23 cellular contexts compared by ENCODE assay signal in the genomic region with DNA sequence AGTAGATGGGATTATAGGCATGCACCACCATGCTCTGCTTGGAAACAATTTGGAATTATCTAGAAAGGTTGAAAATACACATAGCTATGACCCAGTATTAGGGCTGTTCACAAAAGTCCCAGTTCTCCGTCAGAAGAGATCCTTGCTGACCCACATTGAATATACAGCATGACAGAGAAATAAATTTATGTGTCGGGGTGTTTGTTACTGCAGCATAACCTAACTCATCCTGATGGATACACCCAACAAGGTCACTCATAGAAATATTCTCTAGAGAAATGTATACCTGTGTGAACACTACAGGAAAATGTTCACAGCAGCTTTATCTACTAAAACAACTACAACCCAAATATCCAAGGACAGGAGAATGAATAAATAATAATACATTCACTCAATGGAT.
"Had no signal": no experiment of that assay in that cellular context is flagged by ENCODE, and none has a peak within 500 bp of the region (broad histone marks: within the 10 kb centered on the region; RNA-seq: fewer than 3 reads in every experiment).

No MANE protein-coding gene starts in this region.

- H3K4me1 ChIP-seq: SJCRH30 had no signal

- ATAC-seq: Right ventricle myocardium inferior, SK-N-SH treated with all-trans-retinoic acid at 6 μM for 48 hours had no signal

- H3K4me3 ChIP-seq: SJCRH30 had no signal

- DNase-seq: KBM-7, MV-4-11, NCI-H1048, NCI-H1105 treated with DMSO at 0.1 percent for 48 hours, NCI-H1417 treated with DMSO at 0.1 percent for 48 hours, NCI-H146, NCI-H1694 treated with DMSO at 0.1 percent for 48 hours, NCI-H1930, NCI-H2081, NCI-H2107, NCI-H2171, NCI-H226, NCI-H446, NCI-H510A, NCI-H524 treated with DMSO at 0.1 percent for 48 hours, NCI-H69, NCI-H774, SHP77 treated with DMSO at 0.1 percent for 48 hours, SJCRH30, T-helper 1 cell had no signal

- H3K9me3 ChIP-seq: SJCRH30 had no signal

- H3K36me3 ChIP-seq: SJCRH30 had no signal

- H3K27ac ChIP-seq: RWPE1, SJCRH30 had no signal

- H3K27me3 ChIP-seq: SJCRH30 had no signal
